ENCODE assay signal across 8 cellular contexts in genomic region chr11:59810911-59811259, GRCh38. TPM values are rescaled to one million over a fixed set of nuclear protein-coding genes. Genes with fewer than 3 reads are reported as not detected.
DNase-seq lines count a peak whose midpoint lies in the region; ATAC-seq and TF ChIP-seq lines count a peak whose summit lies in the region.

No MANE protein-coding gene starts in this region.

- CTCF ChIA-PET in CD4-positive, alpha-beta T cell (lab: Charles Lee): interaction anchor here (1.3 to 3.3 kb wide), 4 partner anchors 12 to 56 kb away, joined by 3 to 37 read pairs (median 4); partner anchors contain the start of gene STX3

- H3K4me1 ChIP-seq in KMS-11 (ENCODE audit: low read depth, poor library complexity, severe bottlenecking) (peaks cover 21% of the 10 kb centered on the region), neuron (ENCODE audit: insufficient read depth, low read length) (peaks cover 6% of the 10 kb centered on the region)

- H3K36me3 ChIP-seq in KMS-11 (ENCODE audit: insufficient read depth): peaks cover 6% of the 10 kb centered on the region; the same call in 1 of the 2 replicates
- peaks cover 23% of the 10 kb centered on the region for H3K36me3 ChIP-seq in neuron (ENCODE audit: insufficient read depth, low read length)

- peak overlapping the region; percentile 95 for H3K4me3 Mint-ChIP-seq in CD4-positive, alpha-beta T cell

- H3K9ac ChIP-seq in KMS-11: peak overlapping the region; percentile 93; the same call in 1 of the 2 replicates

- H3K27me3 Mint-ChIP-seq in CD4-positive, alpha-beta T cell: peaks cover 3% of the 10 kb centered on the region

- TF ChIP-seq CTCF in CD4-positive, alpha-beta T cell (IDR thresholded peaks at IDR 0.05): no peak
- TF ChIP-seq CTCF in KMS-11 (conservative IDR thresholded peaks at IDR 0.05; ENCODE audit: low read depth, low read length): no peak
- peak in 11 of 56 donors; percentile 0 to 21 (median 6) for TF ChIP-seq CTCF in dorsolateral prefrontal cortex (IDR thresholded peaks at IDR 0.05 in 54 of 56, conservative IDR thresholded peaks at IDR 0.05 in 2 of 56; ENCODE audit: low read depth in 1 of 56, partially characterized antibody in 56 of 56)

- intact Hi-C loops in CD4-positive, alpha-beta T cell (cut with DNase I, micrococcal nuclease): loop anchor here (2.0 to 10.0 kb wide), 5 partner anchors 56 to 254 kb away; partner anchors contain the start of genes PATL1 (in 1 of the 2) and STX3 (in 1 of the 2)
- intact Hi-C loops in dorsolateral prefrontal cortex (cut with DNase I): loop anchor here in 1 of 2 donors (2.0 kb wide), 1 partner anchor 56 kb away; the partner anchor contains the start of gene STX3

- H3K27me3 ChIP-seq in CD4-positive, alpha-beta T cell (ENCODE audit: control insufficient read depth, insufficient read depth, low read length): no peaks in the 10 kb centered on the region
- H3K27me3 ChIP-seq in KMS-11 (ENCODE audit: insufficient read depth, low read depth) (no peaks in the 10 kb centered on the region), dorsolateral prefrontal cortex (peaks cover 0 to 10% (median 0%) of the 10 kb centered on the region in 45 donors), neuron (ENCODE audit: insufficient read depth, low read length) (no peaks in the 10 kb centered on the region)

- H4K20me1 ChIP-seq in KMS-11 (ENCODE audit: insufficient read depth): no peaks in the 10 kb centered on the region

- H3K9me3 Mint-ChIP-seq in CD4-positive, alpha-beta T cell: peaks cover 6% of the 10 kb centered on the region

- peaks cover 19% of the 10 kb centered on the region for H3K79me2 ChIP-seq in KMS-11 (ENCODE audit: insufficient read depth, low read depth)

- peak overlapping the region; percentile 65 for H3K27ac ChIP-seq in CD4-positive, alpha-beta T cell (ENCODE audit: low read depth, low read length)
- H3K27ac ChIP-seq in KMS-11 (peak overlapping the region; percentile 90; the same call in 1 of the 2 replicates), dorsolateral prefrontal cortex (peak overlapping the region in 56 of 59 donors; percentile 5 to 91 (median 76))

- H3K4me2 ChIP-seq in KMS-11: peak overlapping the region; percentile 61

- ATAC-seq in CD4-positive, alpha-beta T cell (ENCODE audit: poor library complexity): no peak
- ATAC-seq in GM18498 (IDR thresholded peaks at IDR 0.05; ENCODE audit: unreplicated experiment) (no peak), GM18520 (IDR thresholded peaks at IDR 0.05; ENCODE audit: unreplicated experiment) (no peak)

- H3K27ac Mint-ChIP-seq in CD4-positive, alpha-beta T cell: peak overlapping the region; percentile 93

- H3K36me3 Mint-ChIP-seq in CD4-positive, alpha-beta T cell (ENCODE audit: low read depth): peaks cover 39% of the 10 kb centered on the region

- H3K4me1 Mint-ChIP-seq in CD4-positive, alpha-beta T cell (ENCODE audit: low read depth): peaks cover 33% of the 10 kb centered on the region

- H2AFZ ChIP-seq in KMS-11 (ENCODE audit: low read depth): peak overlapping the region; percentile 100
- peak overlapping the region; percentile 98 for H2AFZ ChIP-seq in neuron (ENCODE audit: low read depth, low read length)

- POLR2A ChIA-PET in CD4-positive, alpha-beta T cell (lab: Charles Lee): interaction anchor here (1.5 to 2.9 kb wide), 6 partner anchors 10 to 196 kb away, joined by 4 to 23 read pairs (median 11); partner anchors contain the start of genes OSBP, PATL1 and STX3

- H3K9me3 ChIP-seq in CD4-positive, alpha-beta T cell (ENCODE audit: control insufficient read depth, low read length): no peaks in the 10 kb centered on the region
- no peaks in the 10 kb centered on the region for H3K9me3 ChIP-seq in neuron (ENCODE audit: low read length)

- DNase-seq in CD4-positive, alpha-beta T cell: no peak
- DNase-seq in dorsolateral prefrontal cortex: no peak
- DNase-seq in stimulated activated naive CD4-positive, alpha-beta T cell treated with Interleukin-2 at 50 U/mL for 16 hours (lab: John Stamatoyannopoulos, UW): no peak
- DNase-seq in GM19238 (ENCODE audit: insufficient read length, low spot score): no peak

- H3K4me3 ChIP-seq in KMS-11 (IDR thresholded peaks at IDR 0.05; ENCODE audit: insufficient read depth, low read depth, low read length) (no peak overlapping the region), dorsolateral prefrontal cortex (peak overlapping the region; percentile 68 to 99 (median 91)), neuron (ENCODE audit: low read length) (peak overlapping the region; percentile 77)

RNA-seq across cellular contexts. Expression of gene MRPL16, which starts 0.3 kb away (rescaled TPM):
- total RNA-seq in CD4-positive, alpha-beta T cell: 10 to 100 TPM; 22.8 to 24.6 TPM
- 10 to 100 TPM; 21.6 to 49.1 (median 35.3) TPM for total RNA-seq in dorsolateral prefrontal cortex

RNA-seq across cellular contexts. Expression of gene CBLIF, which starts 34.4 kb away (rescaled TPM):
- total RNA-seq in CD4-positive, alpha-beta T cell: not detected
- total RNA-seq in dorsolateral prefrontal cortex: not detected

RNA-seq across cellular contexts. Expression of gene TCN1, which starts 55.4 kb away (rescaled TPM):
- not detected for total RNA-seq in CD4-positive, alpha-beta T cell
- total RNA-seq in dorsolateral prefrontal cortex: 1 to 10 TPM in 2 of 120 experiments, under 1 TPM in 1, not detected in 117; 0.75 to 1.3 (median 1.2) TPM

RNA-seq across cellular contexts. Expression of gene STX3, which starts 55.7 kb away (rescaled TPM):
- 1 to 10 TPM; 4.6 to 6.4 TPM for total RNA-seq in CD4-positive, alpha-beta T cell
- 10 to 100 TPM; 16.7 to 46.0 (median 26.4) TPM for total RNA-seq in dorsolateral prefrontal cortex
